ENCODE assay signal across 24 cellular contexts in the genomic region with DNA sequence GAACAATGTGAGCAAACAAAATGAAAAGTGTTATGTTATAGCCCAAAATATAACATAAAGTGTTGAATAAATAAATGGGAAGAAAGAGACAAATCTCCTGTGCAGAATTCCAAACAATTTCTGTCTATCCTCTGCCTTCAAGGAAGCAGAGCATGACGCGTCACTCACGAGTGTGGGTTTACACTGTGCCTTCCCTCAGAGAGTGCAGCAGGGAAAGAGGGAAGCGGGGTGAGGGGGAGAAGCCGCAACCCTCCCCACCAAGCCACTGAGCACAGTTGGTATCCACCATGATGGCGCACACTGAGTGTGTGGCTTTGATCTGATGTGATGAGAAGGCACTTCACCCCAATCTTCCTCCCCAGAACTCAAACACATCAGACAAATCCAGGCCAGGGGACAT.
"Had no signal": no experiment of that assay in that cellular context is flagged by ENCODE, and none has a peak within 500 bp of the region (broad histone marks: within the 10 kb centered on the region; RNA-seq: fewer than 3 reads in every experiment).

No MANE protein-coding gene starts in this region.

- DNase-seq: naive thymus-derived CD4-positive, alpha-beta T cell; natural killer cell; occipital lobe; ovary; retina; right lobe of liver; sigmoid colon; small intestine; stimulated activated CD4-positive, alpha-beta T cell treated with anti-CD3 and anti-CD28 coated beads, Interleukin-15, amount 100 ng/mL, for 24 hours; stimulated activated CD4-positive, alpha-beta T cell treated with anti-CD3 and anti-CD28 coated beads, Interleukin-2, amount 100 ng/mL, for 24 hours; stimulated activated CD4-positive, alpha-beta T cell treated with anti-CD3 and anti-CD28 coated beads, Interleukin-2, amount 100 ng/mL, for 48 hours; stimulated activated CD4-positive, alpha-beta T cell treated with anti-CD3 and anti-CD28 coated beads, Interleukin-4, amount 100 ng/mL, for 24 hours; stimulated activated naive B cell treated with anti-CD40 and anti-IgM and Interleukin-4, amounts not matched to agents 10 μg/mL and 1 μg/mL and 100 μg/mL, for 72 hours; stimulated activated naive CD4-positive, alpha-beta T cell treated with Interleukin-2 at 50 U/mL for 16 hours; substantia nigra; testis; tibial artery; transverse colon; upper lobe of right lung; uterus had no signal

- H3K27me3 ChIP-seq: ovary, right atrium auricular region, right lobe of liver, sigmoid colon, testis, transverse colon, upper lobe of right lung, uterus had no signal

- H3K9me3 ChIP-seq: prostate gland, right lobe of liver, testis, transverse colon, upper lobe of right lung, uterus had no signal

- FAIRE-seq: small intestine had no signal

- H3K36me3 ChIP-seq: ovary, prostate gland, right atrium auricular region, right lobe of liver, sigmoid colon, suprapubic skin, tibial artery, transverse colon, upper lobe of right lung, uterus had no signal

- H3K4me3 ChIP-seq: ovary, prostate gland, right atrium auricular region, right lobe of liver, sigmoid colon, suprapubic skin, testis, tibial artery, transverse colon, upper lobe of right lung, uterus had no signal

- H3K27ac ChIP-seq: ovary, parathyroid adenoma, prostate gland, right atrium auricular region, right lobe of liver, sigmoid colon, suprapubic skin, testis, tibial artery, transverse colon, upper lobe of right lung, uterus had no signal

- H3K4me1 ChIP-seq: parathyroid adenoma, prostate gland, right atrium auricular region, right lobe of liver, sigmoid colon, suprapubic skin, testis, tibial artery, upper lobe of right lung, uterus had no signal

- H2AFZ ChIP-seq: parathyroid adenoma had no signal

- H3K9ac ChIP-seq: parathyroid adenoma had no signal
